Comparison of ENCODE assay signal across 16 cellular contexts in the genomic region with DNA sequence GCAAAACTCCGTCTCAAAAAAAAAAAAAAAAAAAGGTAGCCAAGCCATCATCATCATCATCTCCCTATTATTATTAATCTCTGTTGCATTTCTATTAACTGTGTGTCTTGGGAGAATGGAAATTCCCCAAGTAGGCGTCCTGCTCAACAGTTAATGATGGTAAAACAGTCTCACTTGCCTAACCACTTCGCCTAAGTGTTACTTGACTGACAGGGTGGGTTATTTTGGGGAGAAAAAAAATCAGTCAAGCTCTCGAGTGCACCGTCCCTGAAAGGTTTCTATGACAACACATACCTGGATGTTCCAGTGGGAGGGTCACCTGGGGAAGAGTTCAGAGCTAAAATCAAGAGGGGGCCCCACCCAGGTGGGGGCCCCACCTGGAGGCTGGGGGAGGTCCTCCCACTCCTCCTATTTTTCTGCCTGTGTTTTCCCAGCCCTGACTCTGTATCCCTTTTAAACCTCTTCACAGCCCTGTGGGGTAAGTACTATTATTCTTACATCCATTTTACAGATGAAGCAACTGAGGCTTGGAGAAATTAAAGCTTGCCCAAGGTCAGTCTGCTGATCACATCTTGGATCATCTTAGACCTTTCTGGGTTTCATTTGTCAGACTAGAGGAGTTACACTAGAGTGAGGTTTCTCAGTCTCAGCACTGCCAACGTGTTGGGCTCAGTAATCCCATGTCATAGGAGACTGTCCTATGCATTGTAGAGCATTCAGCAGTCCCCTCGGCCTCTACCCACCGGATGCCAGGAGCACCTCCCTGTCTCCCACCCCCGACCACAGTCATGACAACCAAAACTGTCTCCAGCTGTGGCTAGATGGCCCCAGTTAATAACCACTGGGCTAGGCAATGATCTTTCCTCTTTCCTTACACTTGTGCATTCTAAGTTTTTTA.
"Had no signal": no experiment of that assay in that cellular context is flagged by ENCODE, and none has a peak within 500 bp of the region (broad histone marks: within the 10 kb centered on the region; RNA-seq: fewer than 3 reads in every experiment).

No MANE protein-coding gene starts in this region.

- DNase-seq: cerebellar nuclear complex; erythroblast; foreskin keratinocyte; hippocampal formation; kidney glomerular epithelial cell; naive thymus-derived CD4-positive, alpha-beta T cell; nephron progenitor cell; right cardiac atrium; stimulated activated CD4-positive, alpha-beta T cell treated with anti-CD3 and anti-CD28 coated beads, Interleukin-4, amount 100 ng/mL, for 24 hours; stimulated activated naive B cell treated with anti-CD40 and anti-IgM and Interleukin-4, amounts not matched to agents 10 μg/mL and 1 μg/mL and 100 μg/mL, for 72 hours; stimulated activated naive CD8-positive, alpha-beta T cell treated with anti-CD3 and anti-CD28 coated beads, Interleukin-15, amount 100 ng/mL, for 72 hours; testis; transverse colon had no signal

- H3K36me3 ChIP-seq: transverse colon had no signal

- H3K27me3 ChIP-seq: foreskin keratinocyte, neutrophil, testis, transverse colon had no signal

- H3K4me1 ChIP-seq: foreskin keratinocyte, testis, transverse colon had no signal

- H3K4me3 Mint-ChIP-seq: dendritic cell treated with granulocyte-macrophage colony-stimulating factor and Interleukin-4, amounts not matched to agents 40 ng/mL and 50 ng/mL, for 4 days; naive thymus-derived CD4-positive, alpha-beta T cell; nephron progenitor cell; stimulated activated naive B cell treated with anti-CD40 and anti-IgM and Interleukin-4, amounts not matched to agents 10 μg/mL and 1 μg/mL and 100 μg/mL, for 72 hours; stimulated activated naive CD8-positive, alpha-beta T cell treated with anti-CD3 and anti-CD28 coated beads, Interleukin-15, amount 100 ng/mL, for 72 hours had no signal

- ATAC-seq: foreskin keratinocyte; naive thymus-derived CD4-positive, alpha-beta T cell; right cardiac atrium; stimulated activated naive B cell treated with anti-CD40 and anti-IgM and Interleukin-4, amounts not matched to agents 10 μg/mL and 1 μg/mL and 100 μg/mL, for 72 hours; stimulated activated naive CD8-positive, alpha-beta T cell treated with anti-CD3 and anti-CD28 coated beads, Interleukin-15, amount 100 ng/mL, for 72 hours had no signal

- H3K27me3 Mint-ChIP-seq: dendritic cell treated with granulocyte-macrophage colony-stimulating factor and Interleukin-4, amounts not matched to agents 40 ng/mL and 50 ng/mL, for 4 days; naive thymus-derived CD4-positive, alpha-beta T cell; stimulated activated naive B cell treated with anti-CD40 and anti-IgM and Interleukin-4, amounts not matched to agents 10 μg/mL and 1 μg/mL and 100 μg/mL, for 72 hours; stimulated activated naive CD8-positive, alpha-beta T cell treated with anti-CD3 and anti-CD28 coated beads, Interleukin-15, amount 100 ng/mL, for 72 hours had no signal

- H3K4me2 ChIP-seq: smooth muscle cell had no signal

- H3K9me3 ChIP-seq: neutrophil, testis, transverse colon had no signal

- H3K27ac Mint-ChIP-seq: dendritic cell treated with granulocyte-macrophage colony-stimulating factor and Interleukin-4, amounts not matched to agents 40 ng/mL and 50 ng/mL, for 4 days; naive thymus-derived CD4-positive, alpha-beta T cell; nephron progenitor cell; stimulated activated naive B cell treated with anti-CD40 and anti-IgM and Interleukin-4, amounts not matched to agents 10 μg/mL and 1 μg/mL and 100 μg/mL, for 72 hours; stimulated activated naive CD8-positive, alpha-beta T cell treated with anti-CD3 and anti-CD28 coated beads, Interleukin-15, amount 100 ng/mL, for 72 hours had no signal

- H3K9me3 Mint-ChIP-seq: dendritic cell treated with granulocyte-macrophage colony-stimulating factor and Interleukin-4, amounts not matched to agents 40 ng/mL and 50 ng/mL, for 4 days; naive thymus-derived CD4-positive, alpha-beta T cell; nephron progenitor cell; stimulated activated naive CD8-positive, alpha-beta T cell treated with anti-CD3 and anti-CD28 coated beads, Interleukin-15, amount 100 ng/mL, for 72 hours had no signal

- H3K27ac ChIP-seq: foreskin keratinocyte, neutrophil, testis, transverse colon had no signal

- H3K4me3 ChIP-seq: smooth muscle cell, testis, transverse colon had no signal

- H3K4me1 Mint-ChIP-seq: nephron progenitor cell; stimulated activated naive CD8-positive, alpha-beta T cell treated with anti-CD3 and anti-CD28 coated beads, Interleukin-15, amount 100 ng/mL, for 72 hours had no signal
